1 cellular context compared by ENCODE assay signal in the genomic region with DNA sequence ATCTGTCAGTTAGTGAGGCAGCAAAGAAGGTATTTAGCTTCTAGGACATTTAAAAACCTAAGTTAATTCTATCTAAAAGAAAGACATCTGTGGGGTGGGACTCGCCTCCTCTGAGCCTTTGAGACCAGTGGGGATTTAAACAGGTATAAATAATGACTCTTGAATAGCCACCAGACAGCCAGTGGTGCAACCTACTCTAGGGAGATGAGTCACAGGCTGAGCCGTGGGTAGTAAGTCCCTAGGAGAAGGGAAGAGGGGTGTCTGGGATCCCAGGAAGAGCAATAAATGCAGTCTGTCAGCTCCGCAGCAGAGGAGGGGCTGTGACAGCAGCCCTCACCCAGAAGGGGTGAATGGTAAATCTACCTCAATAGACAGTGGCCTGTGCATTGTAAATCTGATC.
TF ChIP-seq lines count a peak whose summit lies in the region.

No MANE protein-coding gene starts in this region.

TF ChIP-seq in IMR-90, 13 proteins besides CTCF, POLR2A, EP300 and RAD21:
- peak; percentile 63; the same call in 1 of the 2 replicates for TF ChIP-seq FOS (IDR thresholded peaks at IDR 0.05; ENCODE audit: low read depth, low read length)
- TF ChIP-seq CHD1 (IDR thresholded peaks at IDR 0.05; ENCODE audit: low read depth, low read length) = no peak
- TF ChIP-seq CEBPB (IDR thresholded peaks at IDR 0.05; ENCODE audit: low read depth, low read length) = peak; percentile 74
